ENCODE assay signal across 8 cellular contexts in the genomic region with DNA sequence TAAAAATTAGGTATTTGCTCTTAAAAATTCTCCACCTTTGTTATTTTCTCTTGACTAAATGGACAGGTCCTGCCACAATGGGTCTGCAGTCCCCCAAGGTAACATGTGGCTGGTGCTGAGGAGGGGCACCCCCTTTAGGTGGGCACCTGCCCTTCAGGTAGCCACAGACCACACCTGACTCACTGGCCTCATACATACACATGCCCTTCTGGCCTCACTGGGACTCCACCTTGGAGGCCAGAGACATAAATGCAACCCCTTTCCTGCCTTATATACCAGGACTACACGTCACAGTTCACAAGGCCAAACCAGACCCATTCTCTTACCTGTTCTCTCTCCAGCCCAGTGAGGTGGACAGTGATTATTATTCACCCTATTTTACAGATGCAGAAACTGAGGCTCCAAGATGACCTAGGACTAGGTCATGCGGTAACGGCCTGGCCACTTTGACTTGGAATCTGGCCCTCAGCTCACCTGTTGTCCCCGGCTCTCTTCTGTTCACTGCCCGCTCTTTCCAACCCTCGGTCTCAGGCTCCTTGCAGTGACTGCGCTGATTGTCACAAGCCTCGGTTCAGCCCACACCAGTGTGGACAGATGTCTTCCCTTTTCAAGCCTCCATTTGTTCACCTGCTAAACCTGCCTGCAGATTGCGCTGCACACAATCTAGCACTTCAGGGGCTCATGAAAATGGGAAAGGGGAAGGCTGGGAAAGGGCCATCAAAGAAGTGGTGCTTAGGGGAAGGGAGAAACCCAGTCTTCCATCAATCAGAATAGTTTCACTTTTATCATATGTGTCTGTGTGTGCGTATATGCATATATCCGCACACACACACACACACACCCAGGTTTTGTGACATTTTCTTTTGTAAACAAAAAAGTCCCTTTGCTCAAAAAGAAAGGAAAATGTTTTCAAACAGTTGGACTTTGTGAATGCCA.
DNase-seq lines count a peak whose midpoint lies in the region; ATAC-seq, FAIRE-seq and TF ChIP-seq lines count a peak whose summit lies in the region.
"Had no signal": no experiment of that assay in that cellular context is flagged by ENCODE, and none has a peak within 500 bp of the region (broad histone marks: within the 10 kb centered on the region; RNA-seq: fewer than 3 reads in every experiment).

No MANE protein-coding gene starts in this region.

- H3K4me3 ChIP-seq in small intestine (ENCODE audit: low read depth in 1 of 2, low read length in 2 of 2): no peak overlapping the region
- H3K4me3 ChIP-seq: lung had no signal

- DNase-seq in activated T-cell treated with anti-CD3 and anti-CD28 coated beads, Interleukin-2, amount 50 U/mL, for 4 hours: no peak
- no peak for DNase-seq in small intestine
- DNase-seq in dedifferentiated amniotic fluid mesenchymal stem cell (ENCODE audit: extremely low spot score): no peak
- DNase-seq in omental fat pad (ENCODE audit: low spot score): no peak
- no peak for DNase-seq in GM13977 (ENCODE audit: low spot score)

- H3K9me3 ChIP-seq in small intestine (ENCODE audit: control insufficient read depth, low read depth): no peaks in the 10 kb centered on the region

- no peak for TF ChIP-seq CTCF in omental fat pad (IDR thresholded peaks at IDR 0.05)
- no peak for TF ChIP-seq CTCF in GM13977 (IDR thresholded peaks at IDR 0.05; ENCODE audit: extremely low read depth, insufficient read depth, missing control alignments)

- peaks cover 2 to 6% of the 10 kb centered on the region in 2 donors for H3K4me1 ChIP-seq in small intestine (ENCODE audit: control insufficient read depth in 2 of 2, insufficient read depth in 1 of 2, low read depth in 1 of 2, low read length in 1 of 2)

- peak overlapping the region; percentile 44 to 59 for H3K27ac ChIP-seq in small intestine (ENCODE audit: low read depth in 1 of 2, low read length in 1 of 2)

- peaks cover 5% of the 10 kb centered on the region for H3K36me3 Mint-ChIP-seq in activated T-cell treated with anti-CD3 and anti-CD28 coated beads, Interleukin-2, amount 50 U/mL, for 4 hours (ENCODE audit: insufficient read depth)

- ATAC-seq in GM19438 (IDR thresholded peaks at IDR 0.05; ENCODE audit: low read depth, unreplicated experiment) (peak; percentile 40), HG03066 (IDR thresholded peaks at IDR 0.05; ENCODE audit: low read depth, unreplicated experiment) (peak; percentile 23), omental fat pad (ENCODE audit: low FRiP score) (no peak)
- peak; percentile 61 for ATAC-seq in activated T-cell treated with anti-CD3 and anti-CD28 coated beads, Interleukin-2, amount 50 U/mL, for 4 hours

- peak overlapping the region; percentile 74 for H3K4me3 Mint-ChIP-seq in activated T-cell treated with anti-CD3 and anti-CD28 coated beads, Interleukin-2, amount 50 U/mL, for 4 hours

- no peaks in the 10 kb centered on the region for H3K27me3 Mint-ChIP-seq in activated T-cell treated with anti-CD3 and anti-CD28 coated beads, Interleukin-2, amount 50 U/mL, for 4 hours (ENCODE audit: low read depth)

- FAIRE-seq in small intestine (lab: Jason Lieb, UNC): no peak

- peaks cover 16% of the 10 kb centered on the region for H3K9me3 Mint-ChIP-seq in activated T-cell treated with anti-CD3 and anti-CD28 coated beads, Interleukin-2, amount 50 U/mL, for 4 hours

- H3K27me3 ChIP-seq in small intestine (ENCODE audit: control insufficient read depth in 2 of 2, insufficient read depth in 2 of 2, low read length in 2 of 2): no peaks in the 10 kb centered on the region

- WGBS in small intestine, 3 donors: 85 to 89% (median 86%) methylated on average over 11 of the region's 11 CpGs

- peaks cover 37% of the 10 kb centered on the region for H3K4me1 Mint-ChIP-seq in activated T-cell treated with anti-CD3 and anti-CD28 coated beads, Interleukin-2, amount 50 U/mL, for 4 hours (ENCODE audit: low read depth)

- no peaks in the 10 kb centered on the region for H3K36me3 ChIP-seq in small intestine (ENCODE audit: control insufficient read depth in 2 of 2, insufficient read depth in 2 of 2, low read length in 2 of 2)

- in situ Hi-C loops in GM13977 (cut with MboI; ENCODE audit: low pct_unique_long_range_greater_than_20kb, low sequenced_read_pairs, unreplicated experiment): loop anchor here (10.0 kb wide), 2 partner anchors 116 to 534 kb away; no protein-coding TSS in a partner anchor
